ENCODE assay signal across 10 cellular contexts in genomic region chr14:100904307-100905019, GRCh38. TPM values are rescaled to one million over a fixed set of nuclear protein-coding genes. Genes with fewer than 3 reads are reported as not detected.
DNase-seq lines count a peak whose midpoint lies in the region; ATAC-seq and TF ChIP-seq lines count a peak whose summit lies in the region.
"Had no signal": no experiment of that assay in that cellular context is flagged by ENCODE, and none has a peak within 500 bp of the region (broad histone marks: within the 10 kb centered on the region; RNA-seq: fewer than 3 reads in every experiment).

No MANE protein-coding gene starts in this region.

- H3K4me1 ChIP-seq in ectodermal cell (ENCODE audit: control insufficient read depth, insufficient read depth, low read length): peaks cover 44% of the 10 kb centered on the region

- peaks cover 4% of the 10 kb centered on the region for H3K27me3 ChIP-seq in ectodermal cell (ENCODE audit: control insufficient read depth, insufficient read depth, low read length, poor library complexity, severe bottlenecking)

- peaks cover 70% of the 10 kb centered on the region for H3K4me1 Mint-ChIP-seq in nephron

- H3K36me3 ChIP-seq in ectodermal cell (ENCODE audit: control insufficient read depth, insufficient read depth, low read length): no peaks in the 10 kb centered on the region

- TF ChIP-seq CTCF in LNCAP (IDR thresholded peaks at IDR 0.05) (peak; percentile 42), nephron (IDR thresholded peaks at IDR 0.05; ENCODE audit: unreplicated experiment in 3 of 3) (peak; percentile 54 to 59 (median 59))

- ATAC-seq in HG03159 (IDR thresholded peaks at IDR 0.05; ENCODE audit: unreplicated experiment) (no peak), HG03045 (IDR thresholded peaks at IDR 0.05; ENCODE audit: unreplicated experiment) (no peak)

- peak; percentile 40 for DNase-seq in Daoy (ENCODE audit: low read depth)
- DNase-seq in activated naive CD4-positive, alpha-beta T cell treated with Interleukin-2 at 50 U/mL for 16 hours: no peak
- DNase-seq: midbrain, SIG-M5 had no signal

- peak overlapping the region; percentile 82 to 88 (median 87) for H3K4me3 Mint-ChIP-seq in nephron

- peaks cover 75% of the 10 kb centered on the region for H3K27me3 Mint-ChIP-seq in nephron (ENCODE audit: low read depth)

- peak overlapping the region; percentile 22 for H3K4me3 ChIP-seq in ectodermal cell (ENCODE audit: insufficient read depth, low read depth, low read length)

- H3K9me3 Mint-ChIP-seq in nephron: no peaks in the 10 kb centered on the region

- H3K27ac ChIP-seq in ectodermal cell (ENCODE audit: insufficient read depth, low read depth, low read length, poor library complexity, severe bottlenecking): no peak overlapping the region

- no peaks in the 10 kb centered on the region for H3K36me3 Mint-ChIP-seq in nephron (ENCODE audit: low read depth)

- no peaks in the 10 kb centered on the region for H3K9me3 ChIP-seq in ectodermal cell (ENCODE audit: control insufficient read depth, low read length)

- peak overlapping the region in 2 of 3 experiments; percentile 67 to 70 for H3K27ac Mint-ChIP-seq in nephron

- 4% methylated on average over 43 of the region's 43 CpGs for WGBS in ectodermal cell, 2 experiments

RNA-seq across cellular contexts. Expression of gene RTL1, which starts 0.9 kb away (rescaled TPM):
- total RNA-seq in Daoy (2014; rRNA removed; shearing (Covaris generic)): not detected in 2 replicates
- polyA plus RNA-seq in ectodermal cell (2013, experiment 1 of 4): 1.2 TPM
- polyA plus RNA-seq in ectodermal cell (2013, experiment 2 of 4): 1.0 TPM
- 0.69 TPM for polyA plus RNA-seq in ectodermal cell (2013, experiment 3 of 4)
- polyA plus RNA-seq in ectodermal cell (2013, experiment 4 of 4): 0.97 TPM
- total RNA-seq: activated CD8-positive, alpha-beta memory T cell treated with anti-CD3 and anti-CD28 coated beads for 36 hours had no signal
